8 cellular contexts compared by ENCODE assay signal in the genomic region with DNA sequence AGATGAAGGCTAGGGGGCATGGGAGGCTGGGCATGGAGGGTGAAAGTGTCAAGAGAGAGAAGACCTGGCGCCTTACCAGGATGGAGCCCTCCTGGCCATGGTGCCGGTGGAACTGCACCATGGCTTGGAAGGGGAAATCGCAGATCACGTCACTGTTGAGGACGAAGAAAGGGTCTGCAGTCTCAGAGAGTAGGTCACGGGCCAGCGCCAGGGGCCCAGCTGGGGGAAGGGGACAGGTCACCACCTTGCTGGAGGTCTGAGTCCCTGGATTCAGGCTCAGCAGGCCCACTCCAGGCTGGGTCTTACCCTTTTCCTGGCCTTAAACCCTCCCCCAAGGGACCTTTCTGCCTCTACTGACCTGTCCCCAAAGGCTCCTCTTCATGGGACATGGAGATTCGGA. TPM values are rescaled to one million over a fixed set of nuclear protein-coding genes. Genes with fewer than 3 reads are reported as not detected.
A peak's percentile ranks its signal among the peaks of the same experiment; 100 is the strongest.
DNase-seq lines count a peak whose midpoint lies in the region; ATAC-seq and TF ChIP-seq lines count a peak whose summit lies in the region.

No MANE protein-coding gene starts in this region.

- in situ Hi-C loops in astrocyte of the cerebellum (cut with HindIII; ENCODE audit: low sequenced_read_pairs) (no loop called here), GM13977 (cut with MboI; ENCODE audit: low pct_unique_long_range_greater_than_20kb, low sequenced_read_pairs, unreplicated experiment) (no loop called here)

- no peaks in the 10 kb centered on the region for H3K27me3 Mint-ChIP-seq in activated CD4-positive, alpha-beta T cell treated with anti-CD3 and anti-CD28 coated beads, Interleukin-2, amount 10 ng/mL, durations not matched to agents 7 days and 5 days

- intact Hi-C loops in right lobe of liver (cut with DNase I), result no loop called here

- H3K4me3 Mint-ChIP-seq in activated CD4-positive, alpha-beta T cell treated with anti-CD3 and anti-CD28 coated beads, Interleukin-2, amount 10 ng/mL, durations not matched to agents 7 days and 5 days, result peak overlapping the region; percentile 95

- peaks cover 15% of the 10 kb centered on the region for H3K36me3 Mint-ChIP-seq in activated CD4-positive, alpha-beta T cell treated with anti-CD3 and anti-CD28 coated beads, Interleukin-2, amount 10 ng/mL, durations not matched to agents 7 days and 5 days (ENCODE audit: low read depth)

- H3K36me3 ChIP-seq in right lobe of liver, result peaks cover 0 to 21% (median 10%) of the 10 kb centered on the region in 4 donors
- H3K36me3 ChIP-seq in thymus (ENCODE audit: control insufficient read depth, insufficient read depth), result peaks cover 44% of the 10 kb centered on the region

- ATAC-seq in right lobe of liver, result no peak

- peak overlapping the region; percentile 98 for H3K27ac Mint-ChIP-seq in activated CD4-positive, alpha-beta T cell treated with anti-CD3 and anti-CD28 coated beads, Interleukin-2, amount 10 ng/mL, durations not matched to agents 7 days and 5 days

- H3K27ac ChIP-seq in right lobe of liver (peak overlapping the region; percentile 68 to 91 (median 90)), thymus (ENCODE audit: low read depth) (peak overlapping the region; percentile 93)

- H3K4me1 Mint-ChIP-seq in activated CD4-positive, alpha-beta T cell treated with anti-CD3 and anti-CD28 coated beads, Interleukin-2, amount 10 ng/mL, durations not matched to agents 7 days and 5 days, result peaks cover 42% of the 10 kb centered on the region

- no peaks in the 10 kb centered on the region for H3K9me3 ChIP-seq in right lobe of liver
- no peaks in the 10 kb centered on the region for H3K9me3 ChIP-seq in thymus (ENCODE audit: control insufficient read depth)

- TF ChIP-seq POLR2A in right lobe of liver (IDR thresholded peaks at IDR 0.05), result no peak

- peaks cover 0 to 38% (median 5%) of the 10 kb centered on the region in 4 donors for H3K4me1 ChIP-seq in right lobe of liver
- H3K4me1 ChIP-seq in thymus (ENCODE audit: control insufficient read depth, insufficient read depth, low read length), result peaks cover 17% of the 10 kb centered on the region

- POLR2A ChIA-PET in activated CD4-positive, alpha-beta T cell treated with anti-CD3 and anti-CD28 coated beads, Interleukin-2, amount 10 ng/mL, durations not matched to agents 7 days and 5 days (lab: Charles Lee), result no interaction called here

- H3K4me3 ChIP-seq in astrocyte of the cerebellum (ENCODE audit: low read depth, low read length), result peak overlapping the region; percentile 94
- peak overlapping the region; percentile 80 to 99 (median 92) for H3K4me3 ChIP-seq in right lobe of liver
- H3K4me3 ChIP-seq in thymus (ENCODE audit: low read length), result peak overlapping the region; percentile 88

- H3K27me3 ChIP-seq in right lobe of liver (no peaks in the 10 kb centered on the region), thymus (ENCODE audit: control insufficient read depth, insufficient read depth) (no peaks in the 10 kb centered on the region)

- DNase-seq in activated CD4-positive, alpha-beta T cell treated with anti-CD3 and anti-CD28 coated beads, Interleukin-2, amount 10 ng/mL, durations not matched to agents 7 days and 5 days, result no peak
- DNase-seq in activated CD4-positive, alpha-beta T cell treated with anti-CD3 and anti-CD28 coated beads, Interleukin-2, amount 50 U/mL, for 48 hours, result no peak
- DNase-seq in astrocyte of the cerebellum (ENCODE audit: low read depth), result no peak
- DNase-seq in right lobe of liver, result peak in 1 of 3 donors; percentile 54
- no peak for DNase-seq in amygdala (lab: John Stamatoyannopoulos, UW)
- no peak for DNase-seq in epidermal melanocyte (ENCODE audit: insufficient read length, low spot score)
- no peak for DNase-seq in GM13977 (ENCODE audit: low spot score)

- 44% methylated on average over 4 of the region's 8 CpGs for WGBS in right lobe of liver (ENCODE audit: insufficient coverage, low coverage, low lambda C conversion rate, missing lambda C conversion rate)
- WGBS in thymus, result 86% methylated on average over 8 of the region's 8 CpGs

- no peaks in the 10 kb centered on the region for H3K9me3 Mint-ChIP-seq in activated CD4-positive, alpha-beta T cell treated with anti-CD3 and anti-CD28 coated beads, Interleukin-2, amount 10 ng/mL, durations not matched to agents 7 days and 5 days

- no peak for TF ChIP-seq CTCF in astrocyte of the cerebellum (IDR thresholded peaks at IDR 0.05; ENCODE audit: low read depth, low read length, missing control alignments)
- TF ChIP-seq CTCF in right lobe of liver (IDR thresholded peaks at IDR 0.05), result no peak
- TF ChIP-seq CTCF in GM13977 (IDR thresholded peaks at IDR 0.05; ENCODE audit: extremely low read depth, insufficient read depth, missing control alignments), result no peak

- CTCF ChIA-PET in activated CD4-positive, alpha-beta T cell treated with anti-CD3 and anti-CD28 coated beads, Interleukin-2, amount 10 ng/mL, durations not matched to agents 7 days and 5 days (lab: Charles Lee), result interaction anchor here (1.2 kb wide), 1 partner anchor 183 kb away, joined by 4 read pairs; no protein-coding TSS in a partner anchor

RNA-seq across cellular contexts. Expression of a gene that starts 0.9 kb away (rescaled TPM):
- 10 to 100 TPM; 36.5 to 46.0 TPM for total RNA-seq in activated CD4-positive, alpha-beta T cell treated with anti-CD3 and anti-CD28 coated beads, Interleukin-2, amount 10 ng/mL, durations not matched to agents 7 days and 5 days
- total RNA-seq in right lobe of liver, result 10 to 100 TPM; 12.2 to 34.2 (median 25.6) TPM
- polyA plus RNA-seq in thymus, result 13.2 TPM

RNA-seq across cellular contexts. Expression of a gene that starts 3.4 kb away (rescaled TPM):
- total RNA-seq in activated CD4-positive, alpha-beta T cell treated with anti-CD3 and anti-CD28 coated beads, Interleukin-2, amount 10 ng/mL, durations not matched to agents 7 days and 5 days, result under 1 TPM in 1 of 2 experiments, not detected in 1; 0.30 TPM
- 1 to 10 TPM in 1 of 6 experiments, under 1 TPM in 3, not detected in 2; 0.07 to 2.4 (median 0.64) TPM for total RNA-seq in right lobe of liver
- 2.0 TPM for polyA plus RNA-seq in thymus

RNA-seq across cellular contexts. Expression of a gene that starts 33.5 kb away (rescaled TPM):
- total RNA-seq in activated CD4-positive, alpha-beta T cell treated with anti-CD3 and anti-CD28 coated beads, Interleukin-2, amount 10 ng/mL, durations not matched to agents 7 days and 5 days, result 10 to 100 TPM; 47.5 to 49.2 TPM
- 10 to 100 TPM; 32.4 to 48.3 (median 39.9) TPM for total RNA-seq in right lobe of liver
- 23.7 TPM for polyA plus RNA-seq in thymus

RNA-seq across cellular contexts. Expression of a gene that starts 33.6 kb away (rescaled TPM):
- total RNA-seq in activated CD4-positive, alpha-beta T cell treated with anti-CD3 and anti-CD28 coated beads, Interleukin-2, amount 10 ng/mL, durations not matched to agents 7 days and 5 days, result 10 to 100 TPM in 1 of 2 experiments, 1 to 10 TPM in 1; 8.4 to 10.0 TPM
- 100 to 1,000 TPM; 321 to 695 (median 632) TPM for total RNA-seq in right lobe of liver
- 90.3 TPM for polyA plus RNA-seq in thymus

RNA-seq across cellular contexts. Expression of a gene that starts 48.7 kb away (rescaled TPM):
- total RNA-seq in activated CD4-positive, alpha-beta T cell treated with anti-CD3 and anti-CD28 coated beads, Interleukin-2, amount 10 ng/mL, durations not matched to agents 7 days and 5 days, result 100 to 1,000 TPM; 137 TPM
- total RNA-seq in right lobe of liver, result 100 to 1,000 TPM in 2 of 6 experiments, 10 to 100 TPM in 4; 60.9 to 114 (median 90.5) TPM
- 45.8 TPM for polyA plus RNA-seq in thymus
